Comparison of ENCODE assay signal across 20 cellular contexts in genomic region chr12:92756905-92757598, GRCh38. TPM values are rescaled to one million over a fixed set of nuclear protein-coding genes. Genes with fewer than 3 reads are reported as not detected.
DNase-seq lines count a peak whose midpoint lies in the region; ATAC-seq and TF ChIP-seq lines count a peak whose summit lies in the region.
"Had no signal": no experiment of that assay in that cellular context is flagged by ENCODE, and none has a peak within 500 bp of the region (broad histone marks: within the 10 kb centered on the region; RNA-seq: fewer than 3 reads in every experiment).

No MANE protein-coding gene starts in this region.

- ATAC-seq in Right ventricle myocardium inferior (peak; percentile 75), sciatic nerve (peak; percentile 54)
- ATAC-seq: A549; CD8-positive, alpha-beta T cell; K562; SK-N-SH treated with all-trans-retinoic acid at 6 μM for 48 hours; T-cell had no signal

- TF ChIP-seq CTCF in left ventricle myocardium inferior (IDR thresholded peaks at IDR 0.05; ENCODE audit: borderline replicate concordance) (no peak), tibial artery (IDR thresholded peaks at IDR 0.05) (no peak)

- H3K27me3 ChIP-seq in left ventricle myocardium inferior (ENCODE audit: low read depth) = no peaks in the 10 kb centered on the region
- H3K27me3 ChIP-seq in tibial artery = no peaks in the 10 kb centered on the region
- H3K27me3 ChIP-seq: BLaER1 had no signal

- H3K4me3 ChIP-seq in left ventricle myocardium inferior = no peak overlapping the region
- H3K4me3 ChIP-seq in tibial artery = no peak overlapping the region
- H3K4me3 ChIP-seq: A549, BLaER1, HAP-1, K562 had no signal

- intact Hi-C loops in Right ventricle myocardium inferior (cut with DNase I) = no loop called here
- intact Hi-C loops in cardiac septum (cut with DNase I) = no loop called here
- intact Hi-C loops in left ventricle myocardium inferior (cut with micrococcal nuclease) = no loop called here
- intact Hi-C loops in sciatic nerve (cut with DNase I) = no loop called here
- intact Hi-C loops in tibial artery (cut with DNase I; ENCODE audit: low total_unique reads) = no loop called here

- no peak for DNase-seq in Right ventricle myocardium inferior (ENCODE audit: missing footprints)
- DNase-seq in cardiac septum (ENCODE audit: low spot score) = no peak
- peak; percentile 72 for DNase-seq in NCI-H69 (lab: John Stamatoyannopoulos, UW)
- DNase-seq in left ventricle myocardium inferior = no peak
- DNase-seq in sciatic nerve (ENCODE audit: low spot score) = no peak
- no peak for DNase-seq in tibial artery
- DNase-seq in activated CD4-positive, CD25-positive, alpha-beta regulatory T cell (lab: John Stamatoyannopoulos, UW) = no peak
- DNase-seq in middle frontal gyrus (ENCODE audit: extremely low spot score, low spot score) = no peak
- DNase-seq: Calu3; CD8-positive, alpha-beta T cell; NCI-H1694; NCI-H2227 treated with DMSO at 0.1 percent for 48 hours; NCI-H524 treated with DMSO at 0.1 percent for 48 hours; SIG-M5 had no signal

- H3K4me1 ChIP-seq in left ventricle myocardium inferior (peaks cover 16% of the 10 kb centered on the region), tibial artery (no peaks in the 10 kb centered on the region)
- H3K4me1 ChIP-seq: BLaER1, HAP-1 had no signal

- no peaks in the 10 kb centered on the region for H3K36me3 ChIP-seq in left ventricle myocardium inferior
- H3K36me3 ChIP-seq in tibial artery = no peaks in the 10 kb centered on the region
- H3K36me3 ChIP-seq: BLaER1, HAP-1 had no signal

- peak overlapping the region; percentile 8 for H3K27ac ChIP-seq in left ventricle myocardium inferior (replicated peaks)
- H3K27ac ChIP-seq in tibial artery = no peak overlapping the region
- H3K27ac ChIP-seq: A549, BLaER1 had no signal

- H3K9me3 ChIP-seq in left ventricle myocardium inferior (replicated peaks) (peaks cover 5% of the 10 kb centered on the region), tibial artery (peaks cover 0 to 3% (median 0%) of the 10 kb centered on the region in 3 donors)
- H3K9me3 ChIP-seq: A549, BLaER1, HAP-1 had no signal

RNA-seq across cellular contexts. Expression of gene PLEKHG7, which starts 54.3 kb away (rescaled TPM):
- total RNA-seq in Right ventricle myocardium inferior = not detected
- not detected for total RNA-seq in cardiac septum
- total RNA-seq in left ventricle myocardium inferior = not detected
- total RNA-seq in sciatic nerve = 5.3 TPM
- total RNA-seq: CD8-positive, alpha-beta T cell; K562 had no signal
